Comparison of ENCODE assay signal across 11 cellular contexts in genomic region chr2:235230809-235231601, GRCh38.
DNase-seq lines count a peak whose midpoint lies in the region; ATAC-seq and TF ChIP-seq lines count a peak whose summit lies in the region.
"Had no signal": no experiment of that assay in that cellular context is flagged by ENCODE, and none has a peak within 500 bp of the region (broad histone marks: within the 10 kb centered on the region; RNA-seq: fewer than 3 reads in every experiment).

No MANE protein-coding gene starts in this region.

- TF ChIP-seq CTCF in fibroblast of the aortic adventitia (IDR thresholded peaks at IDR 0.05; ENCODE audit: insufficient read depth, low read length): no peak

- no peak overlapping the region for H3K4me3 ChIP-seq in fibroblast of the aortic adventitia (ENCODE audit: low read depth, low read length)

- ATAC-seq in Right ventricle myocardium inferior (peak; percentile 70), GM18520 (IDR thresholded peaks at IDR 0.05; ENCODE audit: unreplicated experiment) (no peak)

- intact Hi-C loops in Right ventricle myocardium inferior (cut with DNase I): no loop called here
- intact Hi-C loops in cardiac septum (cut with DNase I): no loop called here

- no peak for DNase-seq in Right ventricle myocardium inferior (ENCODE audit: missing footprints)
- no peak for DNase-seq in cardiac septum (ENCODE audit: low spot score)
- peak; percentile 68 for DNase-seq in NCI-H748 treated with DMSO at 0.1 percent for 48 hours (lab: John Stamatoyannopoulos, UW)
- peak; percentile 31 for DNase-seq in fibroblast of the aortic adventitia (ENCODE audit: low read depth)
- no peak for DNase-seq in NCI-H128 (lab: John Stamatoyannopoulos, UW; ENCODE audit: unreplicated experiment)
- DNase-seq in occipital lobe (lab: John Stamatoyannopoulos, UW): no peak
- no peak for DNase-seq in NCI-H526 treated with DMSO at 0.1 percent for 48 hours (lab: John Stamatoyannopoulos, UW)
- DNase-seq: activated CD4-positive, alpha-beta memory T cell treated with anti-CD3 and anti-CD28 coated beads, Interleukin-2, amount 10 ng/mL, durations not matched to agents 7 days and 5 days; activated naive CD8-positive, alpha-beta T cell treated with anti-CD3 and anti-CD28 coated beads for 36 hours; stimulated activated CD4-positive, alpha-beta T cell treated with anti-CD3 and anti-CD28 coated beads, Interleukin-4, amount 100 ng/mL, for 24 hours had no signal

Comparison
In these comparisons a context has a peak if more than half of its experiments do, and no peak if none do; other contexts are left out.
1. DNase-seq: peak in NCI-H748 treated with DMSO at 0.1 percent for 48 hours (single experiment) and fibroblast of the aortic adventitia (single experiment); none in Right ventricle myocardium inferior (single experiment), cardiac septum (single experiment), NCI-H128 (single experiment), occipital lobe (single experiment) and NCI-H526 treated with DMSO at 0.1 percent for 48 hours (single experiment).